ENCODE assay signal across 9 cellular contexts in genomic region chr11:43021466-43021865, GRCh38.
DNase-seq lines count a peak whose midpoint lies in the region; ATAC-seq and TF ChIP-seq lines count a peak whose summit lies in the region.
"Had no signal": no experiment of that assay in that cellular context is flagged by ENCODE, and none has a peak within 500 bp of the region (broad histone marks: within the 10 kb centered on the region; RNA-seq: fewer than 3 reads in every experiment).

No MANE protein-coding gene starts in this region.

- no peak overlapping the region for H3K4me3 ChIP-seq in SJCRH30
- H3K4me3 ChIP-seq in testis: no peak overlapping the region

- H3K4me3 Mint-ChIP-seq in activated naive CD4-positive, alpha-beta T cell treated with anti-CD3 and anti-CD28 coated beads for 36 hours: no peak overlapping the region
- H3K4me3 Mint-ChIP-seq: activated naive CD8-positive, alpha-beta T cell treated with anti-CD3 and anti-CD28 coated beads, Interleukin-2, amount 10 ng/mL, durations not matched to agents 7 days and 5 days had no signal

- H3K27me3 ChIP-seq in SJCRH30 (peaks cover 3% of the 10 kb centered on the region; the same call in 1 of the 2 replicates), testis (no peaks in the 10 kb centered on the region)

- no peak overlapping the region for H3K27ac Mint-ChIP-seq in activated naive CD4-positive, alpha-beta T cell treated with anti-CD3 and anti-CD28 coated beads for 36 hours
- H3K27ac Mint-ChIP-seq in activated naive CD4-positive, alpha-beta T cell treated with anti-CD3 and anti-CD28 coated beads, Interleukin-2, amount 50 U/mL, for 72 hours: no peak overlapping the region
- H3K27ac Mint-ChIP-seq: activated naive CD8-positive, alpha-beta T cell treated with anti-CD3 and anti-CD28 coated beads, Interleukin-2, amount 10 ng/mL, durations not matched to agents 7 days and 5 days had no signal

- intact Hi-C loops in activated naive CD4-positive, alpha-beta T cell treated with anti-CD3 and anti-CD28 coated beads for 36 hours (cut with micrococcal nuclease): no loop called here
- intact Hi-C loops in testis (cut with DNase I; ENCODE audit: low total_unique reads): no loop called here

- H3K27ac ChIP-seq in SJCRH30: no peak overlapping the region
- no peak overlapping the region for H3K27ac ChIP-seq in testis

- no peaks in the 10 kb centered on the region for H3K27me3 Mint-ChIP-seq in activated naive CD4-positive, alpha-beta T cell treated with anti-CD3 and anti-CD28 coated beads for 36 hours (ENCODE audit: low read depth)
- H3K27me3 Mint-ChIP-seq: activated naive CD8-positive, alpha-beta T cell treated with anti-CD3 and anti-CD28 coated beads, Interleukin-2, amount 10 ng/mL, durations not matched to agents 7 days and 5 days had no signal

- no peaks in the 10 kb centered on the region for H3K36me3 Mint-ChIP-seq in activated naive CD4-positive, alpha-beta T cell treated with anti-CD3 and anti-CD28 coated beads for 36 hours (ENCODE audit: low read depth)
- H3K36me3 Mint-ChIP-seq in activated naive CD4-positive, alpha-beta T cell treated with anti-CD3 and anti-CD28 coated beads, Interleukin-2, amount 50 U/mL, for 72 hours: no peaks in the 10 kb centered on the region
- H3K36me3 Mint-ChIP-seq: activated naive CD8-positive, alpha-beta T cell treated with anti-CD3 and anti-CD28 coated beads, Interleukin-2, amount 10 ng/mL, durations not matched to agents 7 days and 5 days had no signal

- TF ChIP-seq CTCF in testis (IDR thresholded peaks at IDR 0.05): no peak

- H3K4me1 ChIP-seq in SJCRH30 (no peaks in the 10 kb centered on the region), testis (no peaks in the 10 kb centered on the region)

- DNase-seq in activated naive CD4-positive, alpha-beta T cell treated with anti-CD3 and anti-CD28 coated beads for 36 hours: peak; percentile 6
- no peak for DNase-seq in activated naive CD4-positive, alpha-beta T cell treated with anti-CD3 and anti-CD28 coated beads, Interleukin-2, amount 50 U/mL, for 72 hours (ENCODE audit: low spot score in 2 of 2)
- DNase-seq in SJCRH30: peak; percentile 8 to 36
- peak; percentile 21 for DNase-seq in testis
- DNase-seq in OCI-M2 (lab: John Stamatoyannopoulos, UW; ENCODE audit: unreplicated experiment): no peak
- DNase-seq: activated naive CD8-positive, alpha-beta T cell treated with anti-CD3 and anti-CD28 coated beads, Interleukin-2, amount 10 ng/mL, durations not matched to agents 7 days and 5 days had no signal

- no peaks in the 10 kb centered on the region for H3K4me1 Mint-ChIP-seq in activated naive CD4-positive, alpha-beta T cell treated with anti-CD3 and anti-CD28 coated beads for 36 hours (ENCODE audit: low read depth)
- H3K4me1 Mint-ChIP-seq: activated naive CD8-positive, alpha-beta T cell treated with anti-CD3 and anti-CD28 coated beads, Interleukin-2, amount 10 ng/mL, durations not matched to agents 7 days and 5 days had no signal

- no peaks in the 10 kb centered on the region for H3K9me3 ChIP-seq in SJCRH30 (replicated peaks)
- no peaks in the 10 kb centered on the region for H3K9me3 ChIP-seq in testis

- peaks cover 3% of the 10 kb centered on the region for H3K9me3 Mint-ChIP-seq in activated naive CD4-positive, alpha-beta T cell treated with anti-CD3 and anti-CD28 coated beads for 36 hours
- H3K9me3 Mint-ChIP-seq in activated naive CD4-positive, alpha-beta T cell treated with anti-CD3 and anti-CD28 coated beads, Interleukin-2, amount 50 U/mL, for 72 hours: peaks cover 5 to 12% of the 10 kb centered on the region in 2 donors
- H3K9me3 Mint-ChIP-seq: activated naive CD8-positive, alpha-beta T cell treated with anti-CD3 and anti-CD28 coated beads, Interleukin-2, amount 10 ng/mL, durations not matched to agents 7 days and 5 days had no signal

- CTCF ChIA-PET in activated naive CD4-positive, alpha-beta T cell treated with anti-CD3 and anti-CD28 coated beads for 36 hours (lab: Charles Lee): interaction anchor here (0.6 kb wide), 1 partner anchor 101 kb away, joined by 3 read pairs; no protein-coding TSS in a partner anchor

- ATAC-seq in activated naive CD4-positive, alpha-beta T cell treated with anti-CD3 and anti-CD28 coated beads, Interleukin-2, amount 50 U/mL, for 72 hours: no peak
- ATAC-seq in HG03442 (IDR thresholded peaks at IDR 0.05; ENCODE audit: unreplicated experiment) (peak; percentile 65), GM19035 (IDR thresholded peaks at IDR 0.05; ENCODE audit: unreplicated experiment) (no peak), HG02610 (IDR thresholded peaks at IDR 0.05; ENCODE audit: unreplicated experiment) (no peak)

- no peak for TF ChIP-seq POLR2A in testis (IDR thresholded peaks at IDR 0.05)

- H3K36me3 ChIP-seq in SJCRH30: no peaks in the 10 kb centered on the region
- no peaks in the 10 kb centered on the region for H3K36me3 ChIP-seq in testis (ENCODE audit: low read depth, missing control alignments)

Comparison
In these comparisons a context has a peak if more than half of its experiments do, and no peak if none do; other contexts are left out.
1. DNase-seq: peak in activated naive CD4-positive, alpha-beta T cell treated with anti-CD3 and anti-CD28 coated beads for 36 hours (single experiment), SJCRH30 (2 of 2) and testis (single experiment); none in activated naive CD4-positive, alpha-beta T cell treated with anti-CD3 and anti-CD28 coated beads, Interleukin-2, amount 50 U/mL, for 72 hours (0 of 2) and OCI-M2 (single experiment).